1 cellular context compared by ENCODE assay signal in genomic region chr6:36822506-36823269, GRCh38.
TF ChIP-seq lines count a peak whose summit lies in the region.

No MANE protein-coding gene starts in this region.

TF ChIP-seq in H1, 55 proteins besides CTCF, POLR2A, EP300 and RAD21:
- TF ChIP-seq HDAC2 (IDR thresholded peaks at IDR 0.05; ENCODE audit: borderline replicate concordance in 1 of 2, low read depth in 2 of 2, low read length in 2 of 2) (no peak), SIX5 (IDR thresholded peaks at IDR 0.05; ENCODE audit: low read depth, low read length) (no peak), EZH2 (IDR thresholded peaks at IDR 0.05; ENCODE audit: low read depth, low read length, severe bottlenecking) (no peak), FOSL1 (IDR thresholded peaks at IDR 0.05; ENCODE audit: insufficient read depth, low read depth, low read length) (no peak), CHD1 (IDR thresholded peaks at IDR 0.05; ENCODE audit: low read depth, low read length) (no peak), CREB1 (IDR thresholded peaks at IDR 0.05) (no peak), CHD2 (IDR thresholded peaks at IDR 0.05; ENCODE audit: low read length) (no peak), RNF2 (IDR thresholded peaks at IDR 0.05; ENCODE audit: borderline replicate concordance, low read depth, low read length, missing control alignments, poor library complexity, severe bottlenecking) (no peak), ZNF274 (IDR thresholded peaks at IDR 0.05; ENCODE audit: borderline replicate concordance, extremely low read depth, low read length) (no peak), RFX5 (IDR thresholded peaks at IDR 0.05; ENCODE audit: borderline replicate concordance, low read depth, low read length) (no peak), ATF2 (IDR thresholded peaks at IDR 0.05; ENCODE audit: low read length) (no peak)
